ENCODE assay signal across 8 cellular contexts in genomic region chr11:118883368-118884071, GRCh38. TPM values are rescaled to one million over a fixed set of nuclear protein-coding genes. Genes with fewer than 3 reads are reported as not detected.
A peak's percentile ranks its signal among the peaks of the same experiment; 100 is the strongest.
DNase-seq lines count a peak whose midpoint lies in the region; ATAC-seq, FAIRE-seq and TF ChIP-seq lines count a peak whose summit lies in the region.

TSS of gene CXCR5 (plus strand) at chr11:118883892. CDS start at chr11:118883942, 50 bp downstream.

- H2AFZ ChIP-seq in osteoblast (ENCODE audit: low read length) = no peak within 1 kb of the TSS

- no peaks in the 10 kb centered on the region for H4K20me1 ChIP-seq in osteoblast (ENCODE audit: insufficient read depth, low read length)

- TF ChIP-seq CTCF in osteoblast (IDR thresholded peaks at IDR 0.05; ENCODE audit: extremely low read depth, low read depth, low read length) (peak; percentile 9), Calu3 (IDR thresholded peaks at IDR 0.05; ENCODE audit: unreplicated experiment) (no peak), D721Med (IDR thresholded peaks at IDR 0.05; ENCODE audit: insufficient read depth, missing control alignments) (no peak)

- peaks cover 39% of the 10 kb centered on the region for H3K36me3 Mint-ChIP-seq in activated CD4-positive, alpha-beta T cell treated with anti-CD3 and anti-CD28 coated beads for 36 hours (ENCODE audit: low read depth)
- no peaks in the 10 kb centered on the region for H3K36me3 Mint-ChIP-seq in Calu3 (ENCODE audit: insufficient read depth, unreplicated experiment)

- intact Hi-C loops in activated CD4-positive, alpha-beta T cell treated with anti-CD3 and anti-CD28 coated beads for 36 hours (cut with DNase I, micrococcal nuclease) = loop anchor here (1.0 to 5.0 kb wide), 7 partner anchors 13 to 186 kb away; no protein-coding TSS in a partner anchor
- intact Hi-C loops in Calu3 (cut with micrococcal nuclease; ENCODE audit: unreplicated experiment) = no loop called here

- H3K27ac ChIP-seq in osteoblast (ENCODE audit: low read depth, low read length) = no peak within 1 kb of the TSS

- POLR2A ChIA-PET in activated CD4-positive, alpha-beta T cell treated with anti-CD3 and anti-CD28 coated beads for 36 hours (lab: Charles Lee) = interaction anchor here (0.6 to 2.5 kb wide), 15 partner anchors 11 to 659 kb away, joined by 3 to 62 read pairs (median 4); partner anchors contain the start of genes CENATAC, DDX6 and JAML

- no peak within 1 kb of the TSS for H3K4me3 ChIP-seq in osteoblast (ENCODE audit: insufficient read depth, low read length)

- no TSS peak for BruUV-seq in Calu3 (replicated peaks; lab: Mats Ljungman, UMichigan)

- peak; percentile 71 for ATAC-seq in GM18907 (IDR thresholded peaks at IDR 0.05; ENCODE audit: unreplicated experiment)
- peak; percentile 50 for ATAC-seq in HG03039 (IDR thresholded peaks at IDR 0.05; ENCODE audit: unreplicated experiment)
- peak; percentile 68 for ATAC-seq in activated CD4-positive, alpha-beta T cell treated with anti-CD3 and anti-CD28 coated beads for 36 hours

- CTCF ChIA-PET in activated CD4-positive, alpha-beta T cell treated with anti-CD3 and anti-CD28 coated beads for 36 hours (lab: Charles Lee) = interaction anchor here (0.6 to 2.3 kb wide), 24 partner anchors 10 to 289 kb away, joined by 3 to 17 read pairs (median 4); partner anchors contain the start of gene DDX6
- CTCF ChIA-PET in Calu3 (lab: Charles Lee) = interaction anchor here (1.3 kb wide), 1 partner anchor 13 kb away, joined by 3 read pairs; no protein-coding TSS in a partner anchor

- no peak for FAIRE-seq in D721Med (lab: Jason Lieb, UNC)
- no peak for FAIRE-seq in urothelium cell line (lab: Jason Lieb, UNC)

- H3K36me3 ChIP-seq in osteoblast (ENCODE audit: insufficient read depth, low read length) = no peaks in the 10 kb centered on the region

- H3K27me3 ChIP-seq in osteoblast (ENCODE audit: insufficient read depth, low read length) = no peaks in the 10 kb centered on the region

- peak within 1 kb of the TSS; percentile 75 for H3K4me3 Mint-ChIP-seq in activated CD4-positive, alpha-beta T cell treated with anti-CD3 and anti-CD28 coated beads for 36 hours
- no peak within 1 kb of the TSS for H3K4me3 Mint-ChIP-seq in Calu3 (ENCODE audit: low read depth, unreplicated experiment)

- H3K27ac Mint-ChIP-seq in activated CD4-positive, alpha-beta T cell treated with anti-CD3 and anti-CD28 coated beads for 36 hours = peak within 1 kb of the TSS; percentile 90
- no peak within 1 kb of the TSS for H3K27ac Mint-ChIP-seq in Calu3 (ENCODE audit: unreplicated experiment)

- H3K4me1 Mint-ChIP-seq in activated CD4-positive, alpha-beta T cell treated with anti-CD3 and anti-CD28 coated beads for 36 hours = peaks cover 80% of the 10 kb centered on the region
- H3K4me1 Mint-ChIP-seq in Calu3 (ENCODE audit: low read depth, unreplicated experiment) = peaks cover 11% of the 10 kb centered on the region

- H3K9me3 Mint-ChIP-seq in activated CD4-positive, alpha-beta T cell treated with anti-CD3 and anti-CD28 coated beads for 36 hours (ENCODE audit: low read depth) = no peaks in the 10 kb centered on the region
- H3K9me3 Mint-ChIP-seq in Calu3 (ENCODE audit: low read depth, unreplicated experiment) = no peaks in the 10 kb centered on the region

- no peak within 1 kb of the TSS for H3K4me2 ChIP-seq in osteoblast (ENCODE audit: insufficient read depth, low read length)

- DNase-seq in activated CD4-positive, alpha-beta T cell treated with anti-CD3 and anti-CD28 coated beads for 36 hours = peak; percentile 80
- DNase-seq in osteoblast (ENCODE audit: insufficient read length, low spot score, missing footprints) (no peak), Calu3 (no peak), D721Med (ENCODE audit: insufficient read length, low spot score) (no peak), urothelium cell line (ENCODE audit: low spot score) (no peak), KG1 (lab: John Stamatoyannopoulos, UW) (no peak)

- H3K9me3 ChIP-seq in osteoblast (ENCODE audit: low read depth, low read length) = no peaks in the 10 kb centered on the region

- no peaks in the 10 kb centered on the region for H3K27me3 Mint-ChIP-seq in activated CD4-positive, alpha-beta T cell treated with anti-CD3 and anti-CD28 coated beads for 36 hours
- H3K27me3 Mint-ChIP-seq in Calu3 (ENCODE audit: unreplicated experiment) = peaks cover 18% of the 10 kb centered on the region

- no peaks in the 10 kb centered on the region for H3K79me2 ChIP-seq in osteoblast (ENCODE audit: insufficient read depth, low read length)

- H3K4me1 ChIP-seq in osteoblast (ENCODE audit: insufficient read depth, low read length) = peaks cover 14% of the 10 kb centered on the region

RNA-seq across cellular contexts. Expression of gene CXCR5, which starts in this region (rescaled TPM):
- total RNA-seq in activated CD4-positive, alpha-beta T cell treated with anti-CD3 and anti-CD28 coated beads for 36 hours = 10 to 100 TPM; 18.9 to 21.3 TPM
- total RNA-seq in osteoblast (not detected in 2 replicates), Calu3 (2022) (not detected in 2 replicates)

Comparison
In these comparisons a context has a peak if more than half of its experiments do, and no peak if none do; other contexts are left out.
1. RNA of gene CXCR5 (total RNA-seq): 18.9 to 21.3 TPM in activated CD4-positive, alpha-beta T cell treated with anti-CD3 and anti-CD28 coated beads for 36 hours; not detected in osteoblast and not detected in Calu3; every median in the first group is over 10 times any median in the second.
2. Peak in every context shown above with its lines, with median percentiles within 50 percentile points of each other: ATAC-seq.